In the genomic region with DNA sequence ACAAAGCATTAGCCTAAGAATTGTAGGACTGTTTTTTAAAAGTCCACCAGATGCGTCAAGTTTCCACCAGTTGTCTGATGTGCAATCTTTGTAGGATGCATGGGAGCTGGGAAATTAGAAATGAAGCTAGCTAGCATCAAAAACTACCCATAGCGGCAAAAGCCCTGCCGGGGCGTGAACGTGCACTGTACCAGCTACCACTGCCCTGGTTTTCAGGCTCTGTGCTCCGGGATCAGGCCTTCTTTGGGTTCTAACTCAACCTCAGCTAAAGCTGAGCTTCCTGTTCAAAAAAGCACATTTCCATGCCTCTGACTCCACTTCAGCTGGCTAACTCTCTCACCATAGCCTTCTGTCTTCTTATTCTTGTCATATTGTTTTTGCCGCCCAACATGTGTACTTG, we compare ENCODE assay signal across 14 cellular contexts. TPM values are rescaled to one million over a fixed set of nuclear protein-coding genes. Genes with fewer than 3 reads are reported as not detected.
DNase-seq lines count a peak whose midpoint lies in the region; ATAC-seq and TF ChIP-seq lines count a peak whose summit lies in the region.
"Had no signal": no experiment of that assay in that cellular context is flagged by ENCODE, and none has a peak within 500 bp of the region (broad histone marks: within the 10 kb centered on the region; RNA-seq: fewer than 3 reads in every experiment).

No MANE protein-coding gene starts in this region.

- H3K36me3 Mint-ChIP-seq in T-helper 17 cell (ENCODE audit: low read depth) (no peaks in the 10 kb centered on the region), endodermal cell (ENCODE audit: low read depth) (no peaks in the 10 kb centered on the region)

- H3K27ac Mint-ChIP-seq in T-helper 17 cell (peak overlapping the region; percentile 97), endodermal cell (no peak overlapping the region)

- peaks cover 41% of the 10 kb centered on the region for H3K4me1 Mint-ChIP-seq in T-helper 17 cell
- peaks cover 35% of the 10 kb centered on the region for H3K4me1 Mint-ChIP-seq in endodermal cell

- H3K9me3 ChIP-seq in T-helper 17 cell (ENCODE audit: control insufficient read depth, low read length, poor library complexity, severe bottlenecking) (no peaks in the 10 kb centered on the region), endodermal cell (ENCODE audit: control insufficient read depth, low read length) (no peaks in the 10 kb centered on the region), spleen (no peaks in the 10 kb centered on the region), gastrocnemius medialis (no peaks in the 10 kb centered on the region)
- H3K9me3 ChIP-seq: upper lobe of left lung had no signal

- ATAC-seq in T-helper 17 cell (peak; percentile 20), HG02981 (IDR thresholded peaks at IDR 0.05; ENCODE audit: unreplicated experiment) (no peak), gastrocnemius medialis (no peak)
- ATAC-seq: K562 had no signal

- H3K9ac ChIP-seq in endodermal cell (ENCODE audit: extremely low read depth, low read length, poor library complexity, severe bottlenecking): no peak overlapping the region

- intact Hi-C loops in spleen (cut with DNase I; ENCODE audit: low total_unique reads): no loop called here
- intact Hi-C loops in gastrocnemius medialis (cut with DNase I; ENCODE audit: low total_unique reads): no loop called here

- no peaks in the 10 kb centered on the region for H3K9me3 Mint-ChIP-seq in endodermal cell

- H3K4me3 Mint-ChIP-seq in T-helper 17 cell: peak overlapping the region; percentile 91
- H3K4me3 Mint-ChIP-seq in endodermal cell: peak overlapping the region; percentile 69

- TF ChIP-seq CTCF in endodermal cell (conservative IDR thresholded peaks at IDR 0.05) (no peak), spleen (IDR thresholded peaks at IDR 0.05 in 8 of 11, conservative IDR thresholded peaks at IDR 0.05 in 3 of 11) (no peak), gastrocnemius medialis (IDR thresholded peaks at IDR 0.05 in 4 of 5, conservative IDR thresholded peaks at IDR 0.05 in 1 of 5) (no peak)

- in situ Hi-C loops in gastrocnemius medialis (cut with MboI; ENCODE audit: low sequenced_read_pairs in 4 of 4): no loop called here

- 94 to 99% methylated on average over 6 to 7 of the region's 7 CpGs for WGBS in endodermal cell (ENCODE audit: insufficient coverage in 1 of 2, insufficient read length in 1 of 2), 2 experiments
- 84 to 97% (median 91%) methylated on average over 7 of the region's 7 CpGs for WGBS in spleen, 5 donors

- H3K36me3 ChIP-seq in endodermal cell (ENCODE audit: control insufficient read depth, insufficient read depth, low read length) (no peaks in the 10 kb centered on the region), spleen (no peaks in the 10 kb centered on the region), gastrocnemius medialis (no peaks in the 10 kb centered on the region)
- H3K36me3 ChIP-seq: upper lobe of left lung had no signal

- H3K27me3 ChIP-seq in endodermal cell (ENCODE audit: control insufficient read depth, insufficient read depth, low read length, poor library complexity, severe bottlenecking) (peaks cover 7% of the 10 kb centered on the region), spleen (replicated peaks in 1 of 7) (no peaks in the 10 kb centered on the region), gastrocnemius medialis (peaks cover 7 to 18% (median 13%) of the 10 kb centered on the region in 3 donors)
- H3K27me3 ChIP-seq: dorsolateral prefrontal cortex, upper lobe of left lung had no signal

- TF ChIP-seq POLR2A in spleen (IDR thresholded peaks at IDR 0.05) (no peak), gastrocnemius medialis (IDR thresholded peaks at IDR 0.05) (no peak)

- DNase-seq in activated naive CD4-positive, alpha-beta T cell treated with Interleukin-2 at 50 U/mL for 16 hours: peak; percentile 23
- no peak for DNase-seq in activated naive CD4-positive, alpha-beta T cell treated with anti-CD3 and anti-CD28 coated beads, Interleukin-2, amount 50 U/mL, for 16 hours
- DNase-seq in T-helper 17 cell: no peak
- no peak for DNase-seq in endodermal cell
- DNase-seq in spleen: no peak
- no peak for DNase-seq in globus pallidus (ENCODE audit: low spot score)
- no peak for DNase-seq in gastrocnemius medialis
- DNase-seq: dorsolateral prefrontal cortex; NCI-H146; NCI-H524; stimulated activated CD8-positive, alpha-beta memory T cell treated with anti-CD3 and anti-CD28 coated beads, Interleukin-4, amount 100 ng/mL, for 48 hours; upper lobe of left lung had no signal

- H3K27ac ChIP-seq in endodermal cell (ENCODE audit: low read depth, low read length): no peak overlapping the region
- H3K27ac ChIP-seq in spleen: peak overlapping the region in 6 of 8 donors; percentile 32 to 88 (median 80)
- H3K27ac ChIP-seq in gastrocnemius medialis: no peak overlapping the region
- H3K27ac ChIP-seq: upper lobe of left lung had no signal

- peak overlapping the region; percentile 81 for H3K4me3 ChIP-seq in endodermal cell (ENCODE audit: low read length)
- peak overlapping the region in 4 of 8 donors; percentile 56 to 79 (median 58) for H3K4me3 ChIP-seq in spleen
- H3K4me3 ChIP-seq in gastrocnemius medialis: no peak overlapping the region
- H3K4me3 ChIP-seq: K562 had no signal

- H3K4me1 ChIP-seq in endodermal cell (ENCODE audit: control insufficient read depth, insufficient read depth, low read length): peaks cover 18% of the 10 kb centered on the region
- H3K4me1 ChIP-seq in spleen: peaks cover 9 to 80% (median 39%) of the 10 kb centered on the region in 6 donors
- peaks cover 5 to 7% of the 10 kb centered on the region in 2 donors for H3K4me1 ChIP-seq in gastrocnemius medialis

- no peaks in the 10 kb centered on the region for H3K27me3 Mint-ChIP-seq in T-helper 17 cell
- peaks cover 35% of the 10 kb centered on the region for H3K27me3 Mint-ChIP-seq in endodermal cell (ENCODE audit: insufficient read depth)

RNA-seq across cellular contexts. Expression of gene FUCA2, which starts 26.9 kb away (rescaled TPM):
- total RNA-seq in T-helper 17 cell (1 to 10 TPM; 7.8 to 8.3 TPM), endodermal cell (10 to 100 TPM; 58.6 to 59.3 TPM), spleen (10 to 100 TPM; 26.7 to 59.3 (median 40.0) TPM), gastrocnemius medialis (10 to 100 TPM in 1 of 4 donors, 1 to 10 TPM in 3; 2.9 to 13.9 (median 6.3) TPM)
- 42.1 TPM for polyA plus RNA-seq in endodermal cell (2013, experiment 1 of 2)
- polyA plus RNA-seq in endodermal cell (2013, experiment 2 of 2): 37.4 TPM
- 10 to 100 TPM; 12.5 to 15.3 (median 13.7) TPM for polyA plus RNA-seq in spleen

Comparison
In these comparisons a context has a peak if more than half of its experiments do, and no peak if none do; other contexts are left out.
1. H3K27ac ChIP-seq: peak in spleen (6 of 8); none in endodermal cell (single experiment) and gastrocnemius medialis (0 of 4).